9 cellular contexts compared by ENCODE assay signal in the genomic region with DNA sequence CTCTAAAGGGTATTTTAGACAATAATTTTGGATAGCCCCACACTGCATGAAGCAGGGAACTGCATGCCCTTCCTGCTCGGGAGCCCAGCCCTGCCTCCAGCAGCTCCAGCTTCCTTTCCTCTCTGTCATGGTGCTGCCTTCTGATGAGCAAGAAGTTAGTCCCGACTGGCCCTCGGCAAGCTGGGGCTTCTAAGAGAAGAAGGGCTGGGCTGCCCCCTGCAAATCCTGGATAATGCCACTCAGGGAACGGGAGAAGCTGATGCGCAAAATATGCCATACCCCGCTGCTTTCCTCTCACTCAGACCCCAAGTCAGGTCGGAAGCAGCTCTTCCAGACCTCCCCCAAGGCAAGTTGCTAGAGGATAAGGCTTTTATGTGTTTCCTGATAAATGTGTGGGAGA.
DNase-seq lines count a peak whose midpoint lies in the region; ATAC-seq lines count a peak whose summit lies in the region.
"Had no signal": no experiment of that assay in that cellular context is flagged by ENCODE, and none has a peak within 500 bp of the region (broad histone marks: within the 10 kb centered on the region; RNA-seq: fewer than 3 reads in every experiment).

No MANE protein-coding gene starts in this region.

- no peaks in the 10 kb centered on the region for H3K27me3 ChIP-seq in duodenal mucosa (ENCODE audit: control insufficient read depth in 1 of 2, insufficient read depth in 2 of 2, low read length in 2 of 2)

- peaks cover 32 to 41% of the 10 kb centered on the region in 2 donors for H3K4me1 ChIP-seq in duodenal mucosa (ENCODE audit: control insufficient read depth in 1 of 2, insufficient read depth in 2 of 2, low read length in 2 of 2)

- DNase-seq in NCI-H146 (lab: John Stamatoyannopoulos, UW) = peak; percentile 8
- no peak for DNase-seq in NCI-H146 treated with DMSO at 0.1 percent for 48 hours (lab: John Stamatoyannopoulos, UW; ENCODE audit: unreplicated experiment)
- DNase-seq in NCI-H526 treated with DMSO at 0.1 percent for 48 hours (lab: John Stamatoyannopoulos, UW) = peak; percentile 66
- no peak for DNase-seq in sciatic nerve (ENCODE audit: low spot score)
- DNase-seq in NCI-H82 treated with DMSO at 0.1 percent for 48 hours (lab: John Stamatoyannopoulos, UW; ENCODE audit: unreplicated experiment) = no peak
- DNase-seq in SKM-1 (lab: John Stamatoyannopoulos, UW; ENCODE audit: unreplicated experiment) = no peak

- peak overlapping the region; percentile 46 to 62 for H3K4me3 ChIP-seq in duodenal mucosa (ENCODE audit: low read depth in 1 of 2, low read length in 2 of 2)
- H3K4me3 ChIP-seq: K562 had no signal

- peak overlapping the region; percentile 16 to 51 for H3K9ac ChIP-seq in duodenal mucosa (ENCODE audit: low read depth in 1 of 2, low read length in 2 of 2)

- peak; percentile 33 for ATAC-seq in sciatic nerve
- no peak for ATAC-seq in GM19023 (IDR thresholded peaks at IDR 0.05; ENCODE audit: unreplicated experiment)
- ATAC-seq: K562 had no signal

- no peaks in the 10 kb centered on the region for H3K36me3 ChIP-seq in duodenal mucosa (ENCODE audit: control insufficient read depth in 1 of 2, insufficient read depth in 2 of 2, low read length in 2 of 2)

- H3K27ac ChIP-seq in duodenal mucosa (ENCODE audit: low read depth, low read length) = peak overlapping the region; percentile 41

- H3K9me3 ChIP-seq in duodenal mucosa (ENCODE audit: control insufficient read depth in 1 of 2, low read length in 2 of 2) = no peaks in the 10 kb centered on the region

- intact Hi-C loops in sciatic nerve (cut with DNase I) = no loop called here

Comparison
In these comparisons a context has a peak if more than half of its experiments do, and no peak if none do; other contexts are left out.
1. DNase-seq: peak in NCI-H146 (single experiment) and NCI-H526 treated with DMSO at 0.1 percent for 48 hours (single experiment); none in NCI-H146 treated with DMSO at 0.1 percent for 48 hours (single experiment), sciatic nerve (single experiment), NCI-H82 treated with DMSO at 0.1 percent for 48 hours (single experiment) and SKM-1 (single experiment).